In the genomic region with DNA sequence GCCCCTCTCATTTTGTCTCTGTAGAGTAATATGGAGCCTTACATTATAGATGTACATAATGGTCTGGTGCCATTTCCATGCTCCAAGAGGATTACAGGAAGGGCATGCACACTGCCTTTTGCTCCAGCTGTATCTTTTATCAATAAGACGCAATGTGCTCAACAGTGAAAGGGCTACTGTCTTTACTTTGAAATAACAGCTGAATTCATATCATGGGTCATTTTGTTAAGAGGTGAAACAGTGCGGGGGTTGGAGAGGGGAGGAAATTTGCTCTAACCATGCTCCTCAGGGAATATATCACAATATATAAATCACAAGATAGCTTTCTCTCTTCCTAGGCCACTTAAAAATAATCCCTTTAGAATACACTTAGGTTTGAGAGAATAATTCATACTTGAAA, we compare ENCODE assay signal across 20 cellular contexts.
"Had no signal": no experiment of that assay in that cellular context is flagged by ENCODE, and none has a peak within 500 bp of the region (broad histone marks: within the 10 kb centered on the region; RNA-seq: fewer than 3 reads in every experiment).

No MANE protein-coding gene starts in this region.

- H3K36me3 ChIP-seq: adrenal gland, cardiac muscle cell, gastrocnemius medialis, prostate gland, thyroid gland had no signal

- H3K4me1 ChIP-seq: adrenal gland, gastrocnemius medialis, prostate gland had no signal

- H3K9me3 ChIP-seq: adrenal gland, gastrocnemius medialis, heart left ventricle, prostate gland, thyroid gland had no signal

- ATAC-seq: activated CD8-positive, alpha-beta T cell treated with anti-CD3 and anti-CD28 coated beads for 36 hours; gastrocnemius medialis; heart left ventricle; right cardiac atrium; stimulated activated naive B cell treated with anti-CD40 and anti-IgM and Interleukin-4, amounts not matched to agents 10 μg/mL and 1 μg/mL and 100 μg/mL, for 72 hours had no signal

- H3K4me3 ChIP-seq: adrenal gland, cardiac muscle cell, gastrocnemius medialis, heart left ventricle, prostate gland, skin epidermis, thyroid gland had no signal

- H3K27me3 ChIP-seq: adrenal gland, cardiac muscle cell, gastrocnemius medialis, heart left ventricle, thyroid gland had no signal

- H3K27ac ChIP-seq: adrenal gland, cardiac muscle cell, gastrocnemius medialis, heart left ventricle, prostate gland, skin epidermis, thyroid gland had no signal

- DNase-seq: activated B cell treated with CpG ODN at 0.5 μM for 24 hours; activated CD4-positive, alpha-beta T cell treated with anti-CD3 and anti-CD28 coated beads for 48 hours; activated CD8-positive, alpha-beta memory T cell treated with anti-CD3 and anti-CD28 coated beads, Interleukin-2, amount 50 U/mL, for 4 hours; activated CD8-positive, alpha-beta T cell treated with anti-CD3 and anti-CD28 coated beads for 36 hours; activated effector memory CD4-positive, alpha-beta T cell treated with anti-CD3 and anti-CD28 coated beads, Interleukin-2, amount 50 U/mL, for 16 hours; activated T-cell treated with anti-CD3 and anti-CD28 coated beads, Interleukin-2, amount 50 U/mL, for 48 hours; adrenal gland; gastrocnemius medialis; heart left ventricle; immature natural killer cell; occipital lobe; right cardiac atrium; stimulated activated CD4-positive, alpha-beta T cell treated with anti-CD3 and anti-CD28 coated beads, Interleukin-15, amount 100 ng/mL, for 24 hours; stimulated activated CD4-positive, alpha-beta T cell treated with anti-CD3 and anti-CD28 coated beads, Interleukin-4, amount 100 ng/mL, for 1 hour; stimulated activated naive B cell treated with anti-CD40 and anti-IgM and Interleukin-4, amounts not matched to agents 10 μg/mL and 1 μg/mL and 100 μg/mL, for 72 hours; thyroid gland had no signal

- FAIRE-seq: urothelium cell line had no signal
